28 cellular contexts compared by ENCODE assay signal in genomic region chr3:9476935-9477334, GRCh38.
"Had no signal": no experiment of that assay in that cellular context is flagged by ENCODE, and none has a peak within 500 bp of the region (broad histone marks: within the 10 kb centered on the region; RNA-seq: fewer than 3 reads in every experiment).

No MANE protein-coding gene starts in this region.

- H3K4me2 ChIP-seq: KMS-11, SK-N-SH had no signal

- DNase-seq: activated CD4-positive, alpha-beta T cell treated with anti-CD3 and anti-CD28 coated beads, Interleukin-2, amount 10 ng/mL, durations not matched to agents 24 days and 14 days; activated CD4-positive, alpha-beta T cell treated with anti-CD3 and anti-CD28 coated beads, Interleukin-2, amount 50 U/mL, for 48 hours; activated CD8-positive, alpha-beta T cell treated with anti-CD3 and anti-CD28 coated beads, Interleukin-2, amount 10 ng/mL, durations not matched to agents 7 days and 5 days; activated effector memory CD4-positive, alpha-beta T cell treated with Interleukin-2 at 50 U/mL for 16 hours; activated naive CD4-positive, alpha-beta T cell treated with anti-CD3 and anti-CD28 coated beads, Interleukin-2, amount 10 ng/mL, durations not matched to agents 7 days and 5 days; activated naive CD8-positive, alpha-beta T cell treated with anti-CD3 and anti-CD28 coated beads, Interleukin-2, amount 50 U/mL, for 24 hours; activated T-cell treated with anti-CD3 and anti-CD28 coated beads, Interleukin-2, amount 50 U/mL, for 4 hours; anterior cingulate cortex; central memory CD4-positive, alpha-beta T cell; MM.1S; MV-4-11; NCI-H1092; NCI-H1436 treated with DMSO at 0.1 percent for 48 hours; NCI-H1694 treated with DMSO at 0.1 percent for 48 hours; NCI-H2029; NCI-H345; NCI-H524 treated with DMSO at 0.1 percent for 48 hours; NK-92 treated with Interleukin-12 subunit alpha and Interleukin-12 subunit beta, amount 100 ng/mL, for 24 hours; SHP77; SK-N-SH had no signal

- FAIRE-seq: bronchial epithelial cell, TTC549 had no signal

- H3K9me3 Mint-ChIP-seq: activated CD4-positive, alpha-beta T cell treated with anti-CD3 and anti-CD28 coated beads, Interleukin-2, amount 10 ng/mL, durations not matched to agents 24 days and 14 days; activated naive CD4-positive, alpha-beta T cell treated with anti-CD3 and anti-CD28 coated beads, Interleukin-2, amount 10 ng/mL, durations not matched to agents 7 days and 5 days; activated naive CD8-positive, alpha-beta T cell treated with anti-CD3 and anti-CD28 coated beads, Interleukin-2, amount 50 U/mL, for 24 hours; activated T-cell treated with anti-CD3 and anti-CD28 coated beads, Interleukin-2, amount 50 U/mL, for 4 hours; brain; T-helper 1 cell treated with Interleukin-12 subunit alpha and Interleukin-12 subunit beta and Interleukin-4 antibody, amounts not matched to agents 30 μg/mL and 1 μg/mL, for 36 hours; T-helper 2 cell treated with Interferon-gamma antibody and Interleukin-4, amounts not matched to agents 5 μg/mL and 100 μg/mL, for 36 hours had no signal

- H3K9ac ChIP-seq: KMS-11, SK-N-SH had no signal

- H3K27ac Mint-ChIP-seq: activated CD4-positive, alpha-beta T cell treated with anti-CD3 and anti-CD28 coated beads, Interleukin-2, amount 10 ng/mL, durations not matched to agents 24 days and 14 days; activated CD8-positive, alpha-beta T cell treated with anti-CD3 and anti-CD28 coated beads, Interleukin-2, amount 10 ng/mL, durations not matched to agents 7 days and 5 days; activated naive CD4-positive, alpha-beta T cell treated with anti-CD3 and anti-CD28 coated beads, Interleukin-2, amount 10 ng/mL, durations not matched to agents 7 days and 5 days; activated naive CD8-positive, alpha-beta T cell; activated naive CD8-positive, alpha-beta T cell treated with anti-CD3 and anti-CD28 coated beads, Interleukin-2, amount 50 U/mL, for 24 hours; T-helper 1 cell treated with Interleukin-12 subunit alpha and Interleukin-12 subunit beta and Interleukin-4 antibody, amounts not matched to agents 30 μg/mL and 1 μg/mL, for 36 hours; T-helper 2 cell treated with Interferon-gamma antibody and Interleukin-4, amounts not matched to agents 5 μg/mL and 100 μg/mL, for 36 hours had no signal

- H3K4me3 Mint-ChIP-seq: activated CD4-positive, alpha-beta T cell treated with anti-CD3 and anti-CD28 coated beads, Interleukin-2, amount 10 ng/mL, durations not matched to agents 24 days and 14 days; activated CD8-positive, alpha-beta T cell treated with anti-CD3 and anti-CD28 coated beads, Interleukin-2, amount 10 ng/mL, durations not matched to agents 7 days and 5 days; activated naive CD4-positive, alpha-beta T cell treated with anti-CD3 and anti-CD28 coated beads, Interleukin-2, amount 10 ng/mL, durations not matched to agents 7 days and 5 days; activated naive CD8-positive, alpha-beta T cell; activated naive CD8-positive, alpha-beta T cell treated with anti-CD3 and anti-CD28 coated beads, Interleukin-2, amount 50 U/mL, for 24 hours; activated T-cell treated with anti-CD3 and anti-CD28 coated beads, Interleukin-2, amount 50 U/mL, for 4 hours; brain; T-helper 1 cell treated with Interleukin-12 subunit alpha and Interleukin-12 subunit beta and Interleukin-4 antibody, amounts not matched to agents 30 μg/mL and 1 μg/mL, for 36 hours; T-helper 2 cell treated with Interferon-gamma antibody and Interleukin-4, amounts not matched to agents 5 μg/mL and 100 μg/mL, for 36 hours had no signal

- H3K4me1 ChIP-seq: SJSA1 had no signal

- H3K27me3 Mint-ChIP-seq: activated CD4-positive, alpha-beta T cell treated with anti-CD3 and anti-CD28 coated beads, Interleukin-2, amount 10 ng/mL, durations not matched to agents 24 days and 14 days; activated naive CD4-positive, alpha-beta T cell treated with anti-CD3 and anti-CD28 coated beads, Interleukin-2, amount 10 ng/mL, durations not matched to agents 7 days and 5 days; activated naive CD8-positive, alpha-beta T cell; activated naive CD8-positive, alpha-beta T cell treated with anti-CD3 and anti-CD28 coated beads, Interleukin-2, amount 50 U/mL, for 24 hours; brain had no signal

- H3K27ac ChIP-seq: KMS-11, SJSA1 had no signal

- H3K27me3 ChIP-seq: SJSA1 had no signal

- H3K4me1 Mint-ChIP-seq: activated naive CD4-positive, alpha-beta T cell treated with anti-CD3 and anti-CD28 coated beads, Interleukin-2, amount 10 ng/mL, durations not matched to agents 7 days and 5 days; activated naive CD8-positive, alpha-beta T cell treated with anti-CD3 and anti-CD28 coated beads, Interleukin-2, amount 50 U/mL, for 24 hours; brain had no signal

- H3K4me3 ChIP-seq: SJSA1 had no signal

- H3K9me3 ChIP-seq: SJSA1, SK-N-SH had no signal

- ATAC-seq: activated CD8-positive, alpha-beta T cell treated with anti-CD3 and anti-CD28 coated beads, Interleukin-2, amount 10 ng/mL, durations not matched to agents 7 days and 5 days; activated naive CD8-positive, alpha-beta T cell treated with anti-CD3 and anti-CD28 coated beads, Interleukin-2, amount 50 U/mL, for 24 hours; activated T-cell treated with anti-CD3 and anti-CD28 coated beads, Interleukin-2, amount 50 U/mL, for 4 hours had no signal
